25 cellular contexts compared by ENCODE assay signal in the genomic region with DNA sequence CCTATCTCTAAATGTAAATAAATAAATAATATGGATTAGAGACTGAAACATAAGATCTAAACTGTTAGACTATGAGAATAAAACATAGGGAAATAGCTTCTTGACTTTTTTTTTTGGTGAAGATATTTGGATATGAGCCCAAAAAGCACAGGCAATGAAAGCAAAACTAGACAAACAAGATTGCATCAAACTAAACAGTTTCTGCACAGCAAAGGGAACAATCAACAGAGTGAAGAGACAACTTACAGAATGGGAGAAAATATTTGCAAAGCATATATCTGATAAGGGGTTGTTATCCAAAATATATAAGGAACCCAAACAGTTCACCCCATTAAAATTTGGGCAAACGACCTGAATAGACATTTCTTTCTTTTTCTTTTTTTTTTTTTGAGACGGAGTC.
"Had no signal": no experiment of that assay in that cellular context is flagged by ENCODE, and none has a peak within 500 bp of the region (broad histone marks: within the 10 kb centered on the region; RNA-seq: fewer than 3 reads in every experiment).

No MANE protein-coding gene starts in this region.

- H3K27ac ChIP-seq: neural progenitor cell, neutrophil, parathyroid adenoma, right atrium auricular region, skin epidermis, stomach, testis, thyroid gland, transverse colon, upper lobe of left lung, vagina had no signal

- DNase-seq: islet precursor cell; mesendoderm; naive B cell; natural killer cell; nephron progenitor cell; occipital lobe; stimulated activated CD4-positive, alpha-beta T cell treated with anti-CD3 and anti-CD28 coated beads, Interleukin-12 subunit alpha, Interleukin-12 subunit beta, amount 100 ng/mL, for 4 hours; stimulated activated CD4-positive, alpha-beta T cell treated with anti-CD3 and anti-CD28 coated beads, Interleukin-15, amount 100 ng/mL, for 24 hours; stimulated activated CD4-positive, alpha-beta T cell treated with anti-CD3 and anti-CD28 coated beads, Interleukin-2, amount 100 ng/mL, for 24 hours; stimulated activated CD4-positive, alpha-beta T cell treated with anti-CD3 and anti-CD28 coated beads, Interleukin-4, amount 100 ng/mL, for 1 hour; stimulated activated naive B cell treated with anti-CD40 and anti-IgM and Interleukin-4, amounts not matched to agents 10 μg/mL and 1 μg/mL and 100 μg/mL, for 72 hours; stimulated activated naive CD8-positive, alpha-beta T cell treated with anti-CD3 and anti-CD28 coated beads, Interleukin-15, Interleukin-2, amounts not matched to agents 100 U/mL and 50 U/mL, for 24 hours; stomach; testis; thyroid gland; transverse colon; upper lobe of left lung had no signal

- H3K27me3 ChIP-seq: neural progenitor cell, neutrophil, right atrium auricular region, stomach, testis, thyroid gland, transverse colon, upper lobe of left lung, vagina had no signal

- H3K9ac ChIP-seq: neural progenitor cell, parathyroid adenoma had no signal

- H3K36me3 ChIP-seq: neural progenitor cell, neutrophil, right atrium auricular region, stomach, thyroid gland, transverse colon, upper lobe of left lung, vagina had no signal

- H3K4me3 ChIP-seq: lung, neural progenitor cell, right atrium auricular region, skin epidermis, stomach, testis, thyroid gland, transverse colon, upper lobe of left lung, vagina had no signal

- H3K9me3 ChIP-seq: neutrophil, testis, thyroid gland, upper lobe of left lung, vagina had no signal

- ATAC-seq: natural killer cell; sciatic nerve; stimulated activated naive B cell treated with anti-CD40 and anti-IgM and Interleukin-4, amounts not matched to agents 10 μg/mL and 1 μg/mL and 100 μg/mL, for 72 hours; stimulated activated naive CD8-positive, alpha-beta T cell treated with anti-CD3 and anti-CD28 coated beads, Interleukin-15, Interleukin-2, amounts not matched to agents 100 U/mL and 50 U/mL, for 24 hours had no signal

- H3K4me1 ChIP-seq: neural progenitor cell, parathyroid adenoma, right atrium auricular region, stomach, testis, transverse colon, upper lobe of left lung, vagina had no signal
